In genomic region chr10:3365630-3366029, GRCh38 we compare ENCODE assay signal across 1 cellular context.
A peak's percentile ranks its signal among the peaks of the same experiment; 100 is the strongest.
TF ChIP-seq lines count a peak whose summit lies in the region.

No MANE protein-coding gene starts in this region.

TF ChIP-seq in HepG2, 621 proteins besides CTCF, POLR2A, EP300 and RAD21 (continued from another document and continues in another):
- TF ChIP-seq KIAA2018 (CRISPR knock-in tag; IDR thresholded peaks at IDR 0.05; ENCODE audit: borderline replicate concordance) (no peak), GATAD2A (CRISPR knock-in tag; IDR thresholded peaks at IDR 0.05) (peak; percentile 84), MAFK (conservative IDR thresholded peaks at IDR 0.05 in 1 of 2, IDR thresholded peaks at IDR 0.05 in 1 of 2; ENCODE audit: low read length in 2 of 2) (no peak), TFAP4 (IDR thresholded peaks at IDR 0.05; ENCODE audit: borderline replicate concordance, low read depth) (peak; percentile 56; the same call in 1 of the 2 replicates), CEBPB (IDR thresholded peaks at IDR 0.05; ENCODE audit: borderline replicate concordance, low read depth, low read length) (peak; percentile 54; the same call in 1 of the 2 replicates), FOXK2 (IDR thresholded peaks at IDR 0.05) (no peak), HES4 (CRISPR knock-in tag; IDR thresholded peaks at IDR 0.05; ENCODE audit: borderline replicate concordance) (no peak), SKIL (CRISPR knock-in tag; IDR thresholded peaks at IDR 0.05; ENCODE audit: borderline replicate concordance) (no peak), REST (IDR thresholded peaks at IDR 0.05; ENCODE audit: borderline replicate concordance in 1 of 2, low read depth in 1 of 2, low read length in 2 of 2) (no peak), CENPBD1 (CRISPR knock-in tag; IDR thresholded peaks at IDR 0.05; ENCODE audit: borderline replicate concordance, low read depth) (no peak), ZNF34 (CRISPR knock-in tag; IDR thresholded peaks at IDR 0.05; ENCODE audit: borderline replicate concordance) (no peak), ARID5B (CRISPR knock-in tag; IDR thresholded peaks at IDR 0.05) (peak; percentile 92), HMG20A (CRISPR knock-in tag; IDR thresholded peaks at IDR 0.05; ENCODE audit: borderline replicate concordance) (peak; percentile 89), CREB1 (IDR thresholded peaks at IDR 0.05) (no peak), CREB1 (CRISPR knock-in tag; IDR thresholded peaks at IDR 0.05) (peak; percentile 42; the same call in 1 of the 2 replicates), TCF7 (IDR thresholded peaks at IDR 0.05; ENCODE audit: low read depth) (peak; percentile 81), ZNF331 (CRISPR knock-in tag; IDR thresholded peaks at IDR 0.05) (no peak), ZNF724P (CRISPR knock-in tag; IDR thresholded peaks at IDR 0.05; ENCODE audit: borderline replicate concordance) (no peak), ERF (CRISPR knock-in tag; IDR thresholded peaks at IDR 0.05) (no peak), AKNA (CRISPR knock-in tag; IDR thresholded peaks at IDR 0.05; ENCODE audit: borderline replicate concordance) (no peak), FOXK1 (CRISPR knock-in tag; IDR thresholded peaks at IDR 0.05; ENCODE audit: borderline replicate concordance, low read depth) (peak; percentile 56; the same call in 1 of the 2 replicates), KDM1A (CRISPR knock-in tag; IDR thresholded peaks at IDR 0.05) (no peak; the same call in 1 of the 2 replicates)
- TF ChIP-seq, protein P1, sequence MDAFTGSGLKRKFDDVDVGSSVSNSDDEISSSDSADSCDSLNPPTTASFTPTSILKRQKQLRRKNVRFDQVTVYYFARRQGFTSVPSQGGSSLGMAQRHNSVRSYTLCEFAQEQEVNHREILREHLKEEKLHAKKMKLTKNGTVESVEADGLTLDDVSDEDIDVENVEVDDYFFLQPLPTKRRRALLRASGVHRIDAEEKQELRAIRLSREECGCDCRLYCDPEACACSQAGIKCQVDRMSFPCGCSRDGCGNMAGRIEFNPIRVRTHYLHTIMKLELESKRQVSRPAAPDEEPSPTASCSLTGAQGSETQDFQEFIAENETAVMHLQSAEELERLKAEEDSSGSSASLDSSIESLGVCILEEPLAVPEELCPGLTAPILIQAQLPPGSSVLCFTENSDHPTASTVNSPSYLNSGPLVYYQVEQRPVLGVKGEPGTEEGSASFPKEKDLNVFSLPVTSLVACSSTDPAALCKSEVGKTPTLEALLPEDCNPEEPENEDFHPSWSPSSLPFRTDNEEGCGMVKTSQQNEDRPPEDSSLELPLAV (CRISPR knock-in tag; conservative IDR thresholded peaks at IDR 0.05; ENCODE audit: low read depth), result no peak
- TF ChIP-seq, protein P2, sequence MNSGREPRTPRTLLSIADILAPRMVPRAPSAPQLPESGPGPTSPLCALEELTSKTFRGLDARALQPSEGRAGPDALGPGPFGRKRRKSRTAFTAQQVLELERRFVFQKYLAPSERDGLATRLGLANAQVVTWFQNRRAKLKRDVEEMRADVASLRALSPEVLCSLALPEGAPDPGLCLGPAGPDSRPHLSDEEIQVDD (CRISPR knock-in tag; IDR thresholded peaks at IDR 0.05; ENCODE audit: borderline replicate concordance), result no peak
